ENCODE assay signal across 26 cellular contexts in the genomic region with DNA sequence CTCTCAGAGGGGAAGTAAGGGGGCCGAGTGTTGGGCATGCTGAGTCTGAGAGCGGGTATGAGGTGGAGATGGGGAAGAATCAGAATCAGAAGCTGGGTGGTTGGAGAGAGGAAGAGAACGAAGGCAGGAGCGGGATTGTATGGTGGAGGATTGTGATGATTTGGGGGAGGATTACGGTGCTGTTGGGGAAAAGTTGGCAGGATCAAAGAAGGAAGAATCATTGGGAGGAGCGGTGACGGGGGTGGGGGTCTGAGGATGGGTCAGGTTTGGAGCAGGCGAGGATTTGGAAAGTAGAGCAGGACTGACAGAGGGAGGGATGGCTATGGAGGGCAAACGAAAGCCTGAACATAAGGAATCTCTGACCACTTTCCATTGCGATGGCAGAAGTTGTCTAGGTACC.
"Had no signal": no experiment of that assay in that cellular context is flagged by ENCODE, and none has a peak within 500 bp of the region (broad histone marks: within the 10 kb centered on the region; RNA-seq: fewer than 3 reads in every experiment).

No MANE protein-coding gene starts in this region.

- DNase-seq: activated B cell treated with CpG ODN at 0.5 μM for 24 hours; activated CD4-positive, alpha-beta memory T cell treated with anti-CD3 and anti-CD28 coated beads for 36 hours; activated CD4-positive, alpha-beta T cell treated with anti-CD3 and anti-CD28 coated beads for 1 hour; activated CD4-positive, alpha-beta T cell treated with anti-CD3 and anti-CD28 coated beads, Interleukin-2, amount 10 ng/mL, durations not matched to agents 24 days and 14 days; activated CD8-positive, alpha-beta memory T cell treated with anti-CD3 and anti-CD28 coated beads for 24 hours; activated effector memory CD4-positive, alpha-beta T cell treated with anti-CD3 and anti-CD28 coated beads, Interleukin-2, amount 50 U/mL, for 16 hours; activated naive CD4-positive, alpha-beta T cell treated with Interleukin-2 at 50 U/mL for 16 hours; activated naive CD8-positive, alpha-beta T cell treated with anti-CD3 and anti-CD28 coated beads, Interleukin-2, amount 10 ng/mL, durations not matched to agents 7 days and 5 days; activated T-cell treated with anti-CD3 and anti-CD28 coated beads, Interleukin-2, amount 50 U/mL, for 4 hours; amniotic stem cell; Kasumi-1; KBM-7; NCI-H1105 treated with DMSO at 0.1 percent for 48 hours; NCI-H146; NCI-H187 treated with DMSO at 0.1 percent for 48 hours; NCI-H2081 treated with DMSO at 0.1 percent for 48 hours; NCI-H446; NCI-H524 treated with DMSO at 0.1 percent for 48 hours; NCI-H748 treated with DMSO at 0.1 percent for 48 hours; NK-92 treated with Interleukin-12 subunit alpha and Interleukin-12 subunit beta, amount 100 ng/mL, for 24 hours; OCI-M1; RPMI8226 had no signal

- H3K4me3 ChIP-seq: ascending aorta, SK-N-MC had no signal

- H3K4me1 ChIP-seq: ascending aorta had no signal

- H3K4me3 Mint-ChIP-seq: activated B cell treated with CpG ODN at 0.5 μM for 24 hours; activated CD4-positive, alpha-beta memory T cell treated with anti-CD3 and anti-CD28 coated beads for 36 hours; activated CD4-positive, alpha-beta T cell treated with anti-CD3 and anti-CD28 coated beads, Interleukin-2, amount 10 ng/mL, durations not matched to agents 24 days and 14 days; activated naive CD8-positive, alpha-beta T cell treated with anti-CD3 and anti-CD28 coated beads, Interleukin-2, amount 10 ng/mL, durations not matched to agents 7 days and 5 days; activated T-cell treated with anti-CD3 and anti-CD28 coated beads, Interleukin-2, amount 50 U/mL, for 4 hours; brain had no signal

- H3K27ac Mint-ChIP-seq: activated B cell treated with CpG ODN at 0.5 μM for 24 hours; activated CD4-positive, alpha-beta memory T cell treated with anti-CD3 and anti-CD28 coated beads for 36 hours; activated CD4-positive, alpha-beta T cell treated with anti-CD3 and anti-CD28 coated beads, Interleukin-2, amount 10 ng/mL, durations not matched to agents 24 days and 14 days; activated naive CD8-positive, alpha-beta T cell treated with anti-CD3 and anti-CD28 coated beads, Interleukin-2, amount 10 ng/mL, durations not matched to agents 7 days and 5 days; brain had no signal

- ATAC-seq: activated T-cell treated with anti-CD3 and anti-CD28 coated beads, Interleukin-2, amount 50 U/mL, for 4 hours; Right ventricle myocardium inferior had no signal

- H3K36me3 Mint-ChIP-seq: brain had no signal

- H3K27me3 Mint-ChIP-seq: activated B cell treated with CpG ODN at 0.5 μM for 24 hours; activated CD4-positive, alpha-beta memory T cell treated with anti-CD3 and anti-CD28 coated beads for 36 hours; activated CD4-positive, alpha-beta T cell treated with anti-CD3 and anti-CD28 coated beads, Interleukin-2, amount 10 ng/mL, durations not matched to agents 24 days and 14 days; activated naive CD8-positive, alpha-beta T cell treated with anti-CD3 and anti-CD28 coated beads, Interleukin-2, amount 10 ng/mL, durations not matched to agents 7 days and 5 days had no signal

- H3K4me1 Mint-ChIP-seq: activated B cell treated with CpG ODN at 0.5 μM for 24 hours; activated CD4-positive, alpha-beta T cell treated with anti-CD3 and anti-CD28 coated beads, Interleukin-2, amount 10 ng/mL, durations not matched to agents 24 days and 14 days; activated naive CD8-positive, alpha-beta T cell treated with anti-CD3 and anti-CD28 coated beads, Interleukin-2, amount 10 ng/mL, durations not matched to agents 7 days and 5 days; brain had no signal

- H3K27me3 ChIP-seq: ascending aorta had no signal
